In genomic region chr2:118641711-118642110, GRCh38 we compare ENCODE assay signal across 26 cellular contexts.
"Had no signal": no experiment of that assay in that cellular context is flagged by ENCODE, and none has a peak within 500 bp of the region (broad histone marks: within the 10 kb centered on the region; RNA-seq: fewer than 3 reads in every experiment).

No MANE protein-coding gene starts in this region.

- H3K36me3 ChIP-seq: right atrium auricular region, stomach, thyroid gland, upper lobe of right lung had no signal

- H3K27me3 ChIP-seq: right atrium auricular region, stomach, thyroid gland, upper lobe of right lung had no signal

- H3K27ac ChIP-seq: parathyroid adenoma, psoas muscle, right atrium auricular region, stomach, thyroid gland, upper lobe of right lung, VCaP had no signal

- H3K4me1 ChIP-seq: parathyroid adenoma, psoas muscle, right atrium auricular region, stomach, upper lobe of right lung had no signal

- H3K79me2 ChIP-seq: parathyroid adenoma had no signal

- ATAC-seq: activated CD8-positive, alpha-beta T cell treated with anti-CD3 and anti-CD28 coated beads for 36 hours; esophagus mucosa; left colon; naive thymus-derived CD4-positive, alpha-beta T cell; psoas muscle; stimulated activated naive B cell treated with anti-CD40 and anti-IgM and Interleukin-4, amounts not matched to agents 10 μg/mL and 1 μg/mL and 100 μg/mL, for 72 hours; upper lobe of right lung had no signal

- FAIRE-seq: endothelial cell of umbilical vein, islet of Langerhans, TTC549 had no signal

- DNase-seq: activated CD4-positive, alpha-beta T cell treated with anti-CD3 and anti-CD28 coated beads, Interleukin-2, amount 10 ng/mL, durations not matched to agents 7 days and 5 days; activated CD8-positive, alpha-beta T cell treated with anti-CD3 and anti-CD28 coated beads for 36 hours; activated naive CD4-positive, alpha-beta T cell treated with Interleukin-2 at 50 U/mL for 16 hours; activated T-cell treated with anti-CD3 and anti-CD28 coated beads, Interleukin-2, amount 50 U/mL, for 48 hours; aorta; caudate nucleus; foreskin fibroblast; left colon; naive thymus-derived CD4-positive, alpha-beta T cell; nucleus accumbens; psoas muscle; stimulated activated CD4-positive, alpha-beta T cell treated with anti-CD3 and anti-CD28 coated beads, Interleukin-15, amount 100 ng/mL, for 24 hours; stimulated activated CD4-positive, alpha-beta T cell treated with anti-CD3 and anti-CD28 coated beads, Interleukin-2, amount 100 ng/mL, for 24 hours; stimulated activated naive B cell treated with anti-CD40 and anti-IgM and Interleukin-4, amounts not matched to agents 10 μg/mL and 1 μg/mL and 100 μg/mL, for 72 hours; stomach; SW 1271; T-helper 9 cell; thyroid gland; upper lobe of right lung had no signal

- H3K4me3 ChIP-seq: psoas muscle, right atrium auricular region, stomach, thyroid gland, upper lobe of right lung had no signal

- H3K9ac ChIP-seq: parathyroid adenoma had no signal

- H2AFZ ChIP-seq: parathyroid adenoma had no signal

- H3K9me3 ChIP-seq: psoas muscle, thyroid gland, upper lobe of right lung had no signal
